30 cellular contexts compared by ENCODE assay signal in genomic region chr13:27962128-27962841, GRCh38. TPM values are rescaled to one million over a fixed set of nuclear protein-coding genes. Genes with fewer than 3 reads are reported as not detected.
DNase-seq lines count a peak whose midpoint lies in the region; ATAC-seq, FAIRE-seq and TF ChIP-seq lines count a peak whose summit lies in the region.
"Had no signal": no experiment of that assay in that cellular context is flagged by ENCODE, and none has a peak within 500 bp of the region (broad histone marks: within the 10 kb centered on the region; RNA-seq: fewer than 3 reads in every experiment).

No MANE protein-coding gene starts in this region.

- H3K4me1 ChIP-seq in HepG2 (ENCODE audit: insufficient read depth, low read length) (peaks cover 54% of the 10 kb centered on the region), right lobe of liver (no peaks in the 10 kb centered on the region), mucosa of stomach (ENCODE audit: control insufficient read depth, insufficient read depth, low read length) (peaks cover 63% of the 10 kb centered on the region), left lung (peaks cover 13 to 27% of the 10 kb centered on the region in 2 donors)

- intact Hi-C loops in HepG2 (cut with micrococcal nuclease; ENCODE audit: unreplicated experiment): no loop called here
- intact Hi-C loops in right lobe of liver (cut with DNase I): loop anchor here in 1 of 2 donors (10.0 kb wide), 2 partner anchors 137 to 597 kb away; no protein-coding TSS in a partner anchor
- intact Hi-C loops in left lung (cut with DNase I): no loop called here

- peak overlapping the region; percentile 45 for H2AFZ ChIP-seq in HepG2 (ENCODE audit: low read length)

- 7% methylated on average over 5 of the region's 6 CpGs for WGBS in HepG2 (ENCODE audit: low lambda C conversion rate)
- 57% methylated on average over 3 of the region's 6 CpGs for WGBS in right lobe of liver (ENCODE audit: insufficient coverage, low coverage, low lambda C conversion rate, missing lambda C conversion rate)

- no peaks in the 10 kb centered on the region for H3K36me3 Mint-ChIP-seq in glutamatergic neuron (ENCODE audit: unreplicated experiment)

- no peaks in the 10 kb centered on the region for H3K79me2 ChIP-seq in HepG2 (ENCODE audit: insufficient read depth, low read length)

- FAIRE-seq in HepG2 (lab: Jason Lieb, UNC): peak; percentile 46
- FAIRE-seq: A549, D721Med, frontal cortex had no signal

- no peaks in the 10 kb centered on the region for H3K36me3 ChIP-seq in HepG2 (replicated peaks in 1 of 2; ENCODE audit: control insufficient read depth in 1 of 2, insufficient read depth in 2 of 2, low read length in 2 of 2)
- no peaks in the 10 kb centered on the region for H3K36me3 ChIP-seq in right lobe of liver
- H3K36me3 ChIP-seq in mucosa of stomach (ENCODE audit: control insufficient read depth, insufficient read depth, low read length): no peaks in the 10 kb centered on the region
- H3K36me3 ChIP-seq in left lung: no peaks in the 10 kb centered on the region
- H3K36me3 ChIP-seq: right atrium auricular region, SJSA1, uterus had no signal

- H3K4me3 Mint-ChIP-seq in glutamatergic neuron (ENCODE audit: unreplicated experiment): no peak overlapping the region
- H3K4me3 Mint-ChIP-seq: activated CD8-positive, alpha-beta T cell treated with anti-CD3 and anti-CD28 coated beads, Interleukin-2, amount 10 ng/mL, durations not matched to agents 7 days and 5 days had no signal

- H3K27me3 ChIP-seq in HepG2 (ENCODE audit: control insufficient read depth in 1 of 2, insufficient read depth in 2 of 2, low read length in 2 of 2) (peaks cover 6 to 25% of the 10 kb centered on the region in 2 experiments; a peak in 4 of 5 replicates), right lobe of liver (peaks cover 0 to under 1% of the 10 kb centered on the region in 2 donors), mucosa of stomach (ENCODE audit: control insufficient read depth, insufficient read depth, low read length) (peaks cover 38% of the 10 kb centered on the region), left lung (peaks cover 96 to 100% of the 10 kb centered on the region in 2 donors)

- CTCF ChIA-PET in HepG2 (lab: Yijun Ruan, JAX; ENCODE audit: low intra/inter-chr PET ratio, low total read pairs): no interaction called here

- H3K4me1 Mint-ChIP-seq in glutamatergic neuron (ENCODE audit: low read depth, unreplicated experiment): peaks cover 1% of the 10 kb centered on the region

- 0 out of 4 replicates have a peak, but pooled peaks have one; percentile 21 to 35 for TF ChIP-seq POLR2A in HepG2 (IDR thresholded peaks at IDR 0.05; ENCODE audit: insufficient read depth in 1 of 2, low read depth in 2 of 2, low read length in 2 of 2)
- TF ChIP-seq POLR2A in right lobe of liver (IDR thresholded peaks at IDR 0.05): no peak

- no TSS peak for BruUV-seq in HepG2 (replicated peaks; lab: Mats Ljungman, UMichigan)

- ATAC-seq in HepG2 (peak; percentile 60), right lobe of liver (no peak), left lung (no peak)
- ATAC-seq: A549; activated CD8-positive, alpha-beta T cell treated with anti-CD3 and anti-CD28 coated beads, Interleukin-2, amount 10 ng/mL, durations not matched to agents 7 days and 5 days; esophagus mucosa; PC-3 had no signal

- H4K20me1 ChIP-seq in HepG2 (ENCODE audit: insufficient read depth, low read length): no peaks in the 10 kb centered on the region

- DNase-seq in HepG2 (ENCODE audit: low spot score) (peak; percentile 52), right lobe of liver (no peak), glutamatergic neuron (peak; percentile 28), kidney tubule cell (ENCODE audit: low spot score) (no peak), GM03348 (ENCODE audit: low spot score) (no peak), medulla oblongata (ENCODE audit: extremely low spot score) (no peak), left lung (no peak)
- DNase-seq: activated CD8-positive, alpha-beta T cell treated with anti-CD3 and anti-CD28 coated beads, Interleukin-2, amount 10 ng/mL, durations not matched to agents 7 days and 5 days; activated naive CD4-positive, alpha-beta T cell treated with Interleukin-2 at 50 U/mL for 16 hours; activated T-cell treated with anti-CD3 and anti-CD28 coated beads, Interleukin-2, amount 50 U/mL, for 1 hour; caudate nucleus; EL; KBM-7; MV-4-11; NCI-H187 treated with DMSO at 0.1 percent for 48 hours; NCI-H446; occipital lobe; PC-3; uterus had no signal

- H3K9ac ChIP-seq in HepG2 (ENCODE audit: insufficient read depth, low read depth, low read length): peak overlapping the region; percentile 76; the same call in 1 of the 2 replicates
- peak overlapping the region; percentile 34 for H3K9ac ChIP-seq in mucosa of stomach (ENCODE audit: low read length)

- peaks cover 40% of the 10 kb centered on the region for H3K27me3 Mint-ChIP-seq in glutamatergic neuron (ENCODE audit: unreplicated experiment)

- no peak for TF ChIP-seq RAD21 in HepG2 (CRISPR knock-in tag; IDR thresholded peaks at IDR 0.05)

- H3K4me2 ChIP-seq in HepG2 (ENCODE audit: low read depth, low read length): peak overlapping the region; percentile 89
- H3K4me2 ChIP-seq: A549 had no signal

- peak overlapping the region in 2 of 3 experiments; percentile 77; a peak in 3 of 6 replicates for H3K4me3 ChIP-seq in HepG2 (replicated peaks in 1 of 3; ENCODE audit: insufficient read depth in 1 of 3, low read depth in 2 of 3, low read length in 3 of 3)
- no peak overlapping the region for H3K4me3 ChIP-seq in right lobe of liver
- no peak overlapping the region for H3K4me3 ChIP-seq in mucosa of stomach (ENCODE audit: low read length)
- H3K4me3 ChIP-seq in left lung: no peak overlapping the region
- H3K4me3 ChIP-seq: A549, right atrium auricular region, SJSA1, uterus had no signal

- H3K27ac ChIP-seq in HepG2 (ENCODE audit: extremely low read length, insufficient read depth, low read length): peak overlapping the region; percentile 98
- H3K27ac ChIP-seq in right lobe of liver: no peak overlapping the region
- H3K27ac ChIP-seq in left lung: no peak overlapping the region
- H3K27ac ChIP-seq: A549, right atrium auricular region, SJSA1, uterus had no signal

- peaks cover 9% of the 10 kb centered on the region for H3K9me3 Mint-ChIP-seq in glutamatergic neuron (ENCODE audit: unreplicated experiment)

- POLR2A ChIA-PET in HepG2 (lab: Yijun Ruan, JAX): interaction anchor here (0.5 to 2.4 kb wide), 5 partner anchors 9 to 566 kb away, joined by 3 to 9 read pairs (median 6); no protein-coding TSS in a partner anchor

- H3K27ac Mint-ChIP-seq in glutamatergic neuron (ENCODE audit: unreplicated experiment): no peak overlapping the region
- H3K27ac Mint-ChIP-seq: activated CD8-positive, alpha-beta T cell treated with anti-CD3 and anti-CD28 coated beads, Interleukin-2, amount 10 ng/mL, durations not matched to agents 7 days and 5 days had no signal

- H3K9me3 ChIP-seq in HepG2 (ENCODE audit: low read length): no peaks in the 10 kb centered on the region
- H3K9me3 ChIP-seq in right lobe of liver: no peaks in the 10 kb centered on the region
- H3K9me3 ChIP-seq in mucosa of stomach (ENCODE audit: control insufficient read depth, low read length): no peaks in the 10 kb centered on the region
- H3K9me3 ChIP-seq in left lung: no peaks in the 10 kb centered on the region
- H3K9me3 ChIP-seq: A549, right atrium auricular region, SJSA1, uterus had no signal

- TF ChIP-seq EP300 in HepG2 (IDR thresholded peaks at IDR 0.05; ENCODE audit: low read depth in 2 of 2, low read length in 2 of 2) (no peak), HepG2 (CRISPR knock-in tag; IDR thresholded peaks at IDR 0.05; ENCODE audit: borderline replicate concordance) (no peak)

- in situ Hi-C loops in HepG2 (cut with HindIII; ENCODE audit: extremely low pct_ligation_motif_present, low pct_unique_long_range_greater_than_20kb): loop anchor here (25.0 kb wide), 1 partner anchor 1000 kb away; no protein-coding TSS in a partner anchor

- TF ChIP-seq CTCF in HepG2 (CRISPR knock-in tag; IDR thresholded peaks at IDR 0.05) (no peak), right lobe of liver (IDR thresholded peaks at IDR 0.05) (no peak), glutamatergic neuron (IDR thresholded peaks at IDR 0.05; ENCODE audit: partially characterized antibody, unreplicated experiment) (no peak), left lung (IDR thresholded peaks at IDR 0.05) (no peak)

RNA-seq across cellular contexts. Expression of gene CDX2, which starts 6.8 kb away (rescaled TPM):
- 0.04 TPM in 1 of 2 replicates, not detected in the other for total RNA-seq in HepG2 (2016; rRNA removed; fragmentation: Illumina TruSeq; extraction: Trizol)
- total RNA-seq in HepG2 (2016; cell fraction: cytosol; rRNA removed; fragmentation: Illumina TruSeq; extraction: Trizol; ENCODE audit: low read depth): 0.09 TPM in 1 of 2 replicates, not detected in the other
- total RNA-seq in HepG2 (2016; cell fraction: insoluble cytoplasmic fraction; rRNA removed; fragmentation: Illumina TruSeq; extraction: Trizol): 0.04 TPM in 1 of 2 replicates, not detected in the other
- 0.14 and 0.25 TPM in 2 replicates for total RNA-seq in HepG2 (2016; cell fraction: membrane; rRNA removed; fragmentation: Illumina TruSeq; extraction: Trizol)
- not detected in 2 replicates for total RNA-seq in HepG2 (2016; cell fraction: nucleus; rRNA removed; fragmentation: Illumina TruSeq; extraction: Trizol)
- not detected in 2 replicates for polyA plus RNA-seq in HepG2 (2011; rRNA removed)
- polyA plus RNA-seq in HepG2 (2011; cell fraction: cytosol; rRNA removed): not detected in 2 replicates
- polyA plus RNA-seq in HepG2 (2011; cell fraction: nucleus; rRNA removed): 0.27 TPM in 1 of 2 replicates, not detected in the other
- polyA plus RNA-seq in HepG2 (2012): not detected in 2 replicates
- 0.02 and 0.08 TPM in 2 replicates for polyA plus RNA-seq in HepG2 (2016; cell fraction: cytosol; fragmentation: Illumina TruSeq; extraction: Trizol; ENCODE audit: low read depth)
- polyA plus RNA-seq in HepG2 (2016; cell fraction: insoluble cytoplasmic fraction; fragmentation: Illumina TruSeq; extraction: Trizol; ENCODE audit: low read depth): not detected in 2 replicates
- 0.22 TPM in 1 of 2 replicates, not detected in the other for polyA plus RNA-seq in HepG2 (2016; cell fraction: membrane; fragmentation: Illumina TruSeq; extraction: Trizol; ENCODE audit: low read depth)
- polyA plus RNA-seq in HepG2 (2016; cell fraction: nucleus; fragmentation: Illumina TruSeq; extraction: Trizol; ENCODE audit: insufficient read depth, low read depth): not detected in 2 replicates
- polyA minus RNA-seq in HepG2 (2011; rRNA and poly(A)+ RNA removed; ENCODE audit: low replicate concordance): not detected in 2 replicates
- not detected in 2 replicates for polyA minus RNA-seq in HepG2 (2011; cell fraction: cytosol; rRNA and poly(A)+ RNA removed)
- polyA minus RNA-seq in HepG2 (2011; cell fraction: nucleus; rRNA and poly(A)+ RNA removed): 0.13 TPM in 1 of 2 replicates, not detected in the other
- not detected for total RNA-seq in right lobe of liver
- total RNA-seq in glutamatergic neuron (ENCODE audit: unreplicated experiment): 1.1 TPM
- not detected for total RNA-seq in left lung
- total RNA-seq: activated CD8-positive, alpha-beta T cell treated with anti-CD3 and anti-CD28 coated beads, Interleukin-2, amount 10 ng/mL, durations not matched to agents 7 days and 5 days; esophagus mucosa; frontal cortex; mononuclear cell; occipital lobe; right atrium auricular region; SJSA1; subcutaneous adipose tissue; T-helper 2 cell treated with Interferon-gamma antibody and Interleukin-4, amounts not matched to agents 100 ng/mL and 5 ng/mL, for 36 hours had no signal
- polyA plus RNA-seq: BJ had no signal

RNA-seq across cellular contexts. Expression of gene URAD, which starts 26.2 kb away (rescaled TPM):
- total RNA-seq in HepG2 (2016; rRNA removed; fragmentation: Illumina TruSeq; extraction: Trizol) (not detected in 2 replicates), right lobe of liver (not detected), glutamatergic neuron (ENCODE audit: unreplicated experiment) (not detected), left lung (not detected)
- total RNA-seq in HepG2 (2016; cell fraction: cytosol; rRNA removed; fragmentation: Illumina TruSeq; extraction: Trizol; ENCODE audit: low read depth): not detected in 2 replicates
- total RNA-seq in HepG2 (2016; cell fraction: insoluble cytoplasmic fraction; rRNA removed; fragmentation: Illumina TruSeq; extraction: Trizol): not detected in 2 replicates
- not detected in 2 replicates for total RNA-seq in HepG2 (2016; cell fraction: membrane; rRNA removed; fragmentation: Illumina TruSeq; extraction: Trizol)
- not detected in 2 replicates for total RNA-seq in HepG2 (2016; cell fraction: nucleus; rRNA removed; fragmentation: Illumina TruSeq; extraction: Trizol)
- polyA plus RNA-seq in HepG2 (2011; rRNA removed): not detected in 2 replicates
- not detected in 2 replicates for polyA plus RNA-seq in HepG2 (2011; cell fraction: cytosol; rRNA removed)
- polyA plus RNA-seq in HepG2 (2011; cell fraction: nucleus; rRNA removed): not detected in 2 replicates
- not detected in 2 replicates for polyA plus RNA-seq in HepG2 (2012)
- polyA plus RNA-seq in HepG2 (2016; cell fraction: cytosol; fragmentation: Illumina TruSeq; extraction: Trizol; ENCODE audit: low read depth): not detected in 2 replicates
- not detected in 2 replicates for polyA plus RNA-seq in HepG2 (2016; cell fraction: insoluble cytoplasmic fraction; fragmentation: Illumina TruSeq; extraction: Trizol; ENCODE audit: low read depth)
- not detected in 2 replicates for polyA plus RNA-seq in HepG2 (2016; cell fraction: membrane; fragmentation: Illumina TruSeq; extraction: Trizol; ENCODE audit: low read depth)
- polyA plus RNA-seq in HepG2 (2016; cell fraction: nucleus; fragmentation: Illumina TruSeq; extraction: Trizol; ENCODE audit: insufficient read depth, low read depth): not detected in 2 replicates
- not detected in 2 replicates for polyA minus RNA-seq in HepG2 (2011; rRNA and poly(A)+ RNA removed; ENCODE audit: low replicate concordance)
- not detected in 2 replicates for polyA minus RNA-seq in HepG2 (2011; cell fraction: cytosol; rRNA and poly(A)+ RNA removed)
- polyA minus RNA-seq in HepG2 (2011; cell fraction: nucleus; rRNA and poly(A)+ RNA removed): not detected in 2 replicates
- total RNA-seq: activated CD8-positive, alpha-beta T cell treated with anti-CD3 and anti-CD28 coated beads, Interleukin-2, amount 10 ng/mL, durations not matched to agents 7 days and 5 days; esophagus mucosa; frontal cortex; mononuclear cell; occipital lobe; PC-3; right atrium auricular region; SJSA1; T-helper 2 cell treated with Interferon-gamma antibody and Interleukin-4, amounts not matched to agents 100 ng/mL and 5 ng/mL, for 36 hours; uterus had no signal
- polyA plus RNA-seq: A549, BJ had no signal

RNA-seq across cellular contexts. Expression of gene PDX1, which starts 42.5 kb away (rescaled TPM):
- total RNA-seq in HepG2 (2016; rRNA removed; fragmentation: Illumina TruSeq; extraction: Trizol) (0.07 TPM in 1 of 2 replicates, not detected in the other), right lobe of liver (under 1 TPM in 4 of 6 experiments, not detected in 2; 0.06 to 0.66 (median 0.21) TPM), glutamatergic neuron (ENCODE audit: unreplicated experiment) (not detected), left lung (not detected)
- not detected in 2 replicates for total RNA-seq in HepG2 (2016; cell fraction: cytosol; rRNA removed; fragmentation: Illumina TruSeq; extraction: Trizol; ENCODE audit: low read depth)
- 0.06 and 0.12 TPM in 2 replicates for total RNA-seq in HepG2 (2016; cell fraction: insoluble cytoplasmic fraction; rRNA removed; fragmentation: Illumina TruSeq; extraction: Trizol)
- total RNA-seq in HepG2 (2016; cell fraction: membrane; rRNA removed; fragmentation: Illumina TruSeq; extraction: Trizol): 0.09 and 0.14 TPM in 2 replicates
- not detected in 2 replicates for total RNA-seq in HepG2 (2016; cell fraction: nucleus; rRNA removed; fragmentation: Illumina TruSeq; extraction: Trizol)
- not detected in 2 replicates for polyA plus RNA-seq in HepG2 (2011; rRNA removed)
- polyA plus RNA-seq in HepG2 (2011; cell fraction: cytosol; rRNA removed): 0.03 TPM in 1 of 2 replicates, not detected in the other
- polyA plus RNA-seq in HepG2 (2011; cell fraction: nucleus; rRNA removed): not detected in 2 replicates
- 0.12 and 0.30 TPM in 2 replicates for polyA plus RNA-seq in HepG2 (2012)
- polyA plus RNA-seq in HepG2 (2016; cell fraction: cytosol; fragmentation: Illumina TruSeq; extraction: Trizol; ENCODE audit: low read depth): 0.26 and 0.31 TPM in 2 replicates
- 0.61 TPM in 2 replicates for polyA plus RNA-seq in HepG2 (2016; cell fraction: insoluble cytoplasmic fraction; fragmentation: Illumina TruSeq; extraction: Trizol; ENCODE audit: low read depth)
- polyA plus RNA-seq in HepG2 (2016; cell fraction: membrane; fragmentation: Illumina TruSeq; extraction: Trizol; ENCODE audit: low read depth): 0.36 and 0.37 TPM in 2 replicates
- 0.48 and 0.71 TPM in 2 replicates for polyA plus RNA-seq in HepG2 (2016; cell fraction: nucleus; fragmentation: Illumina TruSeq; extraction: Trizol; ENCODE audit: insufficient read depth, low read depth)
- not detected in 2 replicates for polyA minus RNA-seq in HepG2 (2011; rRNA and poly(A)+ RNA removed; ENCODE audit: low replicate concordance)
- not detected in 2 replicates for polyA minus RNA-seq in HepG2 (2011; cell fraction: cytosol; rRNA and poly(A)+ RNA removed)
- 0.12 TPM in 1 of 2 replicates, not detected in the other for polyA minus RNA-seq in HepG2 (2011; cell fraction: nucleus; rRNA and poly(A)+ RNA removed)
- total RNA-seq: activated CD8-positive, alpha-beta T cell treated with anti-CD3 and anti-CD28 coated beads, Interleukin-2, amount 10 ng/mL, durations not matched to agents 7 days and 5 days; esophagus mucosa; frontal cortex; mononuclear cell; occipital lobe; PC-3; right atrium auricular region; SJSA1; subcutaneous adipose tissue; T-helper 2 cell treated with Interferon-gamma antibody and Interleukin-4, amounts not matched to agents 100 ng/mL and 5 ng/mL, for 36 hours; uterus had no signal
- polyA plus RNA-seq: BJ had no signal

Comparison
In these comparisons a context has a peak if more than half of its experiments do, and no peak if none do; other contexts are left out.
1. DNase-seq: peak in HepG2 (single experiment) and glutamatergic neuron (single experiment); none in right lobe of liver (0 of 3), kidney tubule cell (single experiment), GM03348 (single experiment), medulla oblongata (single experiment) and left lung (0 of 2).
2. H3K4me3 ChIP-seq: peak in HepG2 (2 of 3); none in right lobe of liver (0 of 3), mucosa of stomach (single experiment) and left lung (0 of 2).